Comparison of ENCODE assay signal across 6 cellular contexts in the genomic region with DNA sequence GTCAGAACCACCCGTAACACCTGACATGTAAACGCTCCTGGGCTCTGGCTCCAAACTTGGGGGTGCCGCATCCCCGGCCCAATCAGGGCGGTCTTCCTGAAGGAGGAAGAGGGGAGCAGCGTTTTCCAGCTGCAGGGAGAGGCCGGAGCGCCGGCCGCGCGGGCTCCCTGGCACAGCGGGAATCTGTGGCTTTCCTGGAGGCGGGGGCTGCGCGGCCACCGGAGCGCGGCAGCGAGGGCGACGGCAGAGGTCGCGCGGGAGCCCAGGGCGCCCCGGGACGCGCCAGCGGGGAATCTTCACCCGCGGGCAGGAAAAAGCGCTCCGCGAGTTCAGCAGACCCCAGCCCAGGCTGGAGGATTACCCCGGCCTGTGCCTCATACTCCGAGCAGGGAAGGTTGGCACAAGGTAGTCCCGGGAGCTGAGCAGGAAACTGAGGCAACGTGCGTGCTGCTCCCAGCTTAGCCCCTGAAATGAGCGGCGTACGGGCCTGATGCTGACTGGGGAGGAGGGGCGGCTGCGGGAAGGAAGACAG. TPM values are rescaled to one million over a fixed set of nuclear protein-coding genes. Genes with fewer than 3 reads are reported as not detected.
DNase-seq lines count a peak whose midpoint lies in the region; ATAC-seq, FAIRE-seq and TF ChIP-seq lines count a peak whose summit lies in the region.

No MANE protein-coding gene starts in this region.

- no peak for FAIRE-seq in astrocyte (lab: Jason Lieb, UNC)

- peak overlapping the region; percentile 95 for H3K4me2 ChIP-seq in astrocyte (ENCODE audit: low read length)

- peaks cover 36% of the 10 kb centered on the region for H4K20me1 ChIP-seq in astrocyte (ENCODE audit: insufficient read depth, low read length)

- H3K27me3 Mint-ChIP-seq in astrocyte (ENCODE audit: low read depth, unreplicated experiment) (peaks cover 28% of the 10 kb centered on the region), naive B cell (peaks cover 0 to 5% (median 0%) of the 10 kb centered on the region in 3 donors)

- H3K4me3 Mint-ChIP-seq in astrocyte (ENCODE audit: unreplicated experiment) (peak overlapping the region; percentile 83), naive B cell (peak overlapping the region; percentile 84 to 99 (median 95))

- peaks cover 14% of the 10 kb centered on the region for H3K4me1 ChIP-seq in astrocyte (ENCODE audit: insufficient read depth, low read length)

- no peak overlapping the region for H2AFZ ChIP-seq in astrocyte (ENCODE audit: low read depth, low read length)

- H3K9me3 Mint-ChIP-seq in astrocyte (ENCODE audit: unreplicated experiment), result no peaks in the 10 kb centered on the region
- no peaks in the 10 kb centered on the region for H3K9me3 Mint-ChIP-seq in naive B cell

- DNase-seq in GM13976 (ENCODE audit: low spot score) (peak; percentile 55), astrocyte (ENCODE audit: low read depth) (no peak), naive B cell (no peak), EL (no peak), hepatic stellate cell (ENCODE audit: low spot score) (no peak)

- H3K36me3 Mint-ChIP-seq in astrocyte (ENCODE audit: low read depth, unreplicated experiment) (peaks cover 11% of the 10 kb centered on the region), naive B cell (no peaks in the 10 kb centered on the region)

- H3K27me3 ChIP-seq in astrocyte (ENCODE audit: insufficient read depth, low read length), result peaks cover 23% of the 10 kb centered on the region

- no peaks in the 10 kb centered on the region for H3K9me3 ChIP-seq in astrocyte (ENCODE audit: insufficient read depth, low read depth, low read length)

- H3K36me3 ChIP-seq in astrocyte (ENCODE audit: insufficient read depth, low read length), result peaks cover 12% of the 10 kb centered on the region

- no peaks in the 10 kb centered on the region for H3K79me2 ChIP-seq in astrocyte (ENCODE audit: insufficient read depth, low read length)

- H3K4me1 Mint-ChIP-seq in astrocyte (ENCODE audit: low read depth, unreplicated experiment), result peaks cover 14% of the 10 kb centered on the region
- H3K4me1 Mint-ChIP-seq in naive B cell, result peaks cover 45 to 54% (median 50%) of the 10 kb centered on the region in 3 donors

- peak overlapping the region; percentile 52 for H3K4me3 ChIP-seq in astrocyte (ENCODE audit: insufficient read depth, low read depth, low read length)

- ATAC-seq in HG03025 (IDR thresholded peaks at IDR 0.05; ENCODE audit: low FRiP score, unreplicated experiment) (peak; percentile 14), naive B cell (ENCODE audit: low read depth in 2 of 2) (peak; percentile 2 to 3)

- TF ChIP-seq CTCF in GM13976 (IDR thresholded peaks at IDR 0.05; ENCODE audit: borderline replicate concordance, control extremely low read depth, extremely low read depth, insufficient read depth, missing control alignments) (no peak), astrocyte (IDR thresholded peaks at IDR 0.05; ENCODE audit: insufficient read depth, low read depth, low read length) (no peak)

- in situ Hi-C loops in GM13976 (cut with MboI; ENCODE audit: low sequenced_read_pairs, unreplicated experiment), result loop anchor here (10.0 kb wide), 1 partner anchor 88 kb away; the partner anchor contains the start of genes SIAE and SPA17

- H3K27ac ChIP-seq in astrocyte (ENCODE audit: low read depth, low read length), result no peak overlapping the region

- H3K27ac Mint-ChIP-seq in astrocyte (ENCODE audit: unreplicated experiment) (no peak overlapping the region), naive B cell (peak overlapping the region in 4 of 6 donors; percentile 82 to 94 (median 88))

- peak overlapping the region; percentile 49 for H3K9ac ChIP-seq in astrocyte (ENCODE audit: low read length)

RNA-seq across cellular contexts. Expression of gene ESAM, which starts 0.6 kb away (rescaled TPM):
- total RNA-seq in astrocyte, result 9.4 and 22.0 TPM in 2 replicates
- 10 to 100 TPM; 13.6 to 25.3 (median 19.1) TPM for polyA plus RNA-seq in naive B cell (ENCODE audit: low read depth in 6 of 6)

RNA-seq across cellular contexts. Expression of gene VSIG2, which starts 10.6 kb away (rescaled TPM):
- total RNA-seq in astrocyte, result 0.18 TPM in 1 of 2 replicates, not detected in the other
- polyA plus RNA-seq in naive B cell (ENCODE audit: low read depth in 6 of 6), result under 1 TPM in 1 of 6 donors, not detected in 5; 0.29 TPM

RNA-seq across cellular contexts. Expression of gene NRGN, which starts 22.9 kb away (rescaled TPM):
- 1.5 and 1.7 TPM in 2 replicates for total RNA-seq in astrocyte
- 1 to 10 TPM; 1.3 to 8.3 (median 6.0) TPM for polyA plus RNA-seq in naive B cell (ENCODE audit: low read depth in 6 of 6)

RNA-seq across cellular contexts. Expression of gene MSANTD2, which starts 37.5 kb away (rescaled TPM):
- total RNA-seq in astrocyte, result 13.7 and 18.7 TPM in 2 replicates
- polyA plus RNA-seq in naive B cell (ENCODE audit: low read depth in 6 of 6), result 1 to 10 TPM in 5 of 6 donors, not detected in 1; 2.5 to 8.1 (median 3.4) TPM
